Comparison of ENCODE assay signal across 26 cellular contexts in genomic region chr11:45288395-45288794, GRCh38. TPM values are rescaled to one million over a fixed set of nuclear protein-coding genes. Genes with fewer than 3 reads are reported as not detected.
"Had no signal": no experiment of that assay in that cellular context is flagged by ENCODE, and none has a peak within 500 bp of the region (broad histone marks: within the 10 kb centered on the region; RNA-seq: fewer than 3 reads in every experiment).

No MANE protein-coding gene starts in this region.

- H3K27ac ChIP-seq: brain microvascular endothelial cell, left lung, thyroid gland had no signal

- H3K27me3 ChIP-seq: thyroid gland had no signal

- DNase-seq: activated B cell treated with CpG ODN at 0.5 μM for 24 hours; activated CD4-positive, alpha-beta T cell treated with anti-CD3 and anti-CD28 coated beads for 36 hours; activated CD4-positive, alpha-beta T cell treated with anti-CD3 and anti-CD28 coated beads, Interleukin-2, amount 50 U/mL, for 4 hours; activated CD8-positive, alpha-beta memory T cell treated with anti-CD3 and anti-CD28 coated beads for 24 hours; activated CD8-positive, alpha-beta memory T cell treated with anti-CD3 and anti-CD28 coated beads, Interleukin-2, amount 50 U/mL, for 4 hours; activated T-cell treated with anti-CD3 and anti-CD28 coated beads, Interleukin-2, amount 50 U/mL, for 24 hours; aorta; brain microvascular endothelial cell; caudate nucleus; effector memory CD8-positive, alpha-beta T cell; foreskin melanocyte; immature natural killer cell; kidney glomerular epithelial cell; left lung; naive B cell; stimulated activated CD4-positive, alpha-beta T cell treated with anti-CD3 and anti-CD28 coated beads, Interleukin-1b, Interleukin-23, amount 100 ng/mL, for 48 hours; substantia nigra; thyroid gland had no signal

- H3K4me3 Mint-ChIP-seq: activated B cell treated with CpG ODN at 0.5 μM for 24 hours; activated CD4-positive, alpha-beta T cell treated with anti-CD3 and anti-CD28 coated beads for 36 hours; activated T-cell treated with anti-CD3 and anti-CD28 coated beads, Interleukin-2, amount 50 U/mL, for 24 hours; activated T-helper 17 cell treated with anti-CD3 and anti-CD28 coated beads, Interleukin-2, amount 50 U/mL, for 72 hours; effector memory CD8-positive, alpha-beta T cell; immature natural killer cell; naive B cell; stimulated activated naive CD8-positive, alpha-beta T cell treated with anti-CD3 and anti-CD28 coated beads, Interleukin-15, Interleukin-2, amounts not matched to agents 100 ng/mL and 50 ng/mL, for 24 hours had no signal

- H3K4me3 ChIP-seq: left lung, lung, thyroid gland had no signal

- H3K9me3 Mint-ChIP-seq: activated B cell treated with CpG ODN at 0.5 μM for 24 hours; activated naive CD4-positive, alpha-beta T cell treated with anti-CD3 and anti-CD28 coated beads, Interleukin-2, amount 50 U/mL, for 72 hours; activated T-cell treated with anti-CD3 and anti-CD28 coated beads, Interleukin-2, amount 50 U/mL, for 24 hours; activated T-helper 17 cell treated with anti-CD3 and anti-CD28 coated beads, Interleukin-2, amount 50 U/mL, for 72 hours; effector memory CD8-positive, alpha-beta T cell; immature natural killer cell; naive B cell; stimulated activated naive CD8-positive, alpha-beta T cell treated with anti-CD3 and anti-CD28 coated beads, Interleukin-15, Interleukin-2, amounts not matched to agents 100 ng/mL and 50 ng/mL, for 24 hours had no signal

- H3K36me3 Mint-ChIP-seq: activated naive CD4-positive, alpha-beta T cell treated with anti-CD3 and anti-CD28 coated beads, Interleukin-2, amount 50 U/mL, for 72 hours; immature natural killer cell; naive B cell had no signal

- H3K27ac Mint-ChIP-seq: activated B cell treated with CpG ODN at 0.5 μM for 24 hours; activated CD4-positive, alpha-beta T cell treated with anti-CD3 and anti-CD28 coated beads for 36 hours; activated naive CD4-positive, alpha-beta T cell treated with anti-CD3 and anti-CD28 coated beads, Interleukin-2, amount 50 U/mL, for 72 hours; activated T-cell treated with anti-CD3 and anti-CD28 coated beads, Interleukin-2, amount 50 U/mL, for 24 hours; activated T-helper 17 cell treated with anti-CD3 and anti-CD28 coated beads, Interleukin-2, amount 50 U/mL, for 72 hours; effector memory CD8-positive, alpha-beta T cell; immature natural killer cell; naive B cell; progenitor cell of endocrine pancreas; stimulated activated naive CD8-positive, alpha-beta T cell treated with anti-CD3 and anti-CD28 coated beads, Interleukin-15, Interleukin-2, amounts not matched to agents 100 ng/mL and 50 ng/mL, for 24 hours had no signal

- H3K4me1 Mint-ChIP-seq: activated B cell treated with CpG ODN at 0.5 μM for 24 hours; activated CD4-positive, alpha-beta T cell treated with anti-CD3 and anti-CD28 coated beads for 36 hours; activated T-helper 17 cell treated with anti-CD3 and anti-CD28 coated beads, Interleukin-2, amount 50 U/mL, for 72 hours; immature natural killer cell had no signal

RNA-seq across cellular contexts. Expression of gene SYT13, which starts 2.3 kb away (rescaled TPM):
- total RNA-seq: activated B cell treated with CpG ODN at 0.5 μM for 24 hours; activated CD4-positive, alpha-beta T cell treated with anti-CD3 and anti-CD28 coated beads for 36 hours; activated naive CD4-positive, alpha-beta T cell treated with anti-CD3 and anti-CD28 coated beads, Interleukin-2, amount 50 U/mL, for 72 hours; activated T-helper 17 cell treated with anti-CD3 and anti-CD28 coated beads, Interleukin-2, amount 50 U/mL, for 72 hours; endothelial cell of umbilical vein; esophagus mucosa; mesenteric fat pad had no signal
